In the genomic region with DNA sequence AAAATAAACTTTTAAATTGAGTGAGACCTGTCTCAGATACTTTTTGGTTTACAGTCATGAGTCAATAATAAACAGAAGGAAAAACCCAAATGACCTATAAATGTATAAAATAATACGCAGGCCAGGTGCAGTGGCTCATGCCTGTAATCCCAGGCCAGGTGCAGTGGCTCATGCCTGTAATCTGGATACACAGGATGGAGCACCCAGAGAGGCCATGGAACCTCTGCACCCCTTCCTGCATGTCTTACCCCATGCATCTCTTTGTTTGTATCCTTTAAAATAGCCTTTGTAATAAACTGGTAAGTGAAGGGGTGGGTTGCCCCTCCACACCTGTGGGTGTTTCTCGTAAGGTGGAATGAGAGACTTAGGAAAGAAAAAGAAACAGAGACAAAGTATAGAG, we compare ENCODE assay signal across 28 cellular contexts. TPM values are rescaled to one million over a fixed set of nuclear protein-coding genes. Genes with fewer than 3 reads are reported as not detected.
A peak's percentile ranks its signal among the peaks of the same experiment; 100 is the strongest.
DNase-seq lines count a peak whose midpoint lies in the region; ATAC-seq and TF ChIP-seq lines count a peak whose summit lies in the region.
"Had no signal": no experiment of that assay in that cellular context is flagged by ENCODE, and none has a peak within 500 bp of the region (broad histone marks: within the 10 kb centered on the region; RNA-seq: fewer than 3 reads in every experiment).

No MANE protein-coding gene starts in this region.

- in situ Hi-C loops in HAP-1 (cut with MboI; ENCODE audit: low sequenced_read_pairs), result no loop called here

- peak in 1 of 2 donors; percentile 54 for ATAC-seq in lower lobe of right lung
- ATAC-seq in HG02973 (IDR thresholded peaks at IDR 0.05; ENCODE audit: unreplicated experiment), result no peak
- ATAC-seq: activated naive CD4-positive, alpha-beta T cell treated with anti-CD3 and anti-CD28 coated beads, Interleukin-2, amount 50 U/mL, for 72 hours; mucosa of descending colon; natural killer cell treated with Interleukin-12 subunit alpha and Interleukin-12 subunit beta and Interleukin-15 and Interleukin-18, amount 100 ng/mL, for 72 hours had no signal

- TF ChIP-seq CTCF in 22Rv1 (IDR thresholded peaks at IDR 0.05), result no peak
- TF ChIP-seq CTCF in lower lobe of right lung (IDR thresholded peaks at IDR 0.05), result no peak
- TF ChIP-seq CTCF in foreskin fibroblast (IDR thresholded peaks at IDR 0.05; ENCODE audit: low read depth, low read length), result no peak

- H3K9me3 ChIP-seq in HAP-1, result peaks cover 11% of the 10 kb centered on the region
- H3K9me3 ChIP-seq in lower lobe of right lung, result no peaks in the 10 kb centered on the region

- H3K4me3 ChIP-seq in HAP-1 (0 out of 2 replicates have a peak overlapping the region, but pooled peaks have one; percentile 2), lower lobe of right lung (no peak overlapping the region), foreskin fibroblast (ENCODE audit: low read depth in 1 of 2, low read length in 2 of 2) (no peak overlapping the region)
- H3K4me3 ChIP-seq: dorsolateral prefrontal cortex, mucosa of descending colon had no signal

- H3K27ac ChIP-seq in 22Rv1 (peak overlapping the region; percentile 75), epithelial cell of prostate (peak overlapping the region; percentile 60), lower lobe of right lung (peak overlapping the region; percentile 49)

- intact Hi-C loops in lower lobe of right lung (cut with DNase I), result no loop called here

- H3K27me3 ChIP-seq in HAP-1 (ENCODE audit: low read depth), result no peaks in the 10 kb centered on the region
- H3K27me3 ChIP-seq in lower lobe of right lung (ENCODE audit: low read depth), result no peaks in the 10 kb centered on the region
- H3K27me3 ChIP-seq: dorsolateral prefrontal cortex had no signal

- H3K4me1 ChIP-seq in HAP-1, result peaks cover 44% of the 10 kb centered on the region
- H3K4me1 ChIP-seq in lower lobe of right lung, result peaks cover 22% of the 10 kb centered on the region

- H3K36me3 ChIP-seq in HAP-1 (replicated peaks), result no peaks in the 10 kb centered on the region
- H3K36me3 ChIP-seq in lower lobe of right lung, result no peaks in the 10 kb centered on the region

- DNase-seq in HAP-1 (ENCODE audit: low spot score in 2 of 2) (peak in 1 of 2 experiments; percentile 31), epithelial cell of prostate (ENCODE audit: low read depth, low spot score) (no peak), lower lobe of right lung (no peak), foreskin fibroblast (no peak), H4 (ENCODE audit: low spot score) (no peak), medulla oblongata (ENCODE audit: extremely low spot score) (no peak)
- DNase-seq: 8988T; activated CD4-positive, alpha-beta T cell treated with anti-CD3 and anti-CD28 coated beads, Interleukin-2, amount 10 ng/mL, durations not matched to agents 24 days and 14 days; activated effector memory CD4-positive, alpha-beta T cell treated with Interleukin-2 at 50 U/mL for 16 hours; dorsolateral prefrontal cortex; IMR-90; kidney; mucosa of descending colon; NCI-H146; NCI-H2107; NCI-H774; stimulated activated CD4-positive, alpha-beta T cell treated with anti-CD3 and anti-CD28 coated beads, Interleukin-15, amount 100 ng/mL, for 24 hours; stimulated activated CD4-positive, alpha-beta T cell treated with anti-CD3 and anti-CD28 coated beads, Interleukin-4, amount 100 ng/mL, for 4 hours had no signal

RNA-seq across cellular contexts. Expression of a gene that starts 8.9 kb away (rescaled TPM):
- 150 TPM for total RNA-seq in lower lobe of right lung
- total RNA-seq in H4 (2014; rRNA removed; shearing (Covaris generic)), result 49.3 and 72.0 TPM in 2 replicates

RNA-seq across cellular contexts. Expression of a gene that starts 21.8 kb away (rescaled TPM):
- total RNA-seq in lower lobe of right lung, result 0.68 TPM
- total RNA-seq in H4 (2014; rRNA removed; shearing (Covaris generic)), result 0.80 and 1.4 TPM in 2 replicates
- total RNA-seq: activated CD4-positive, alpha-beta T cell treated with anti-CD3 and anti-CD28 coated beads, Interleukin-2, amount 10 ng/mL, durations not matched to agents 24 days and 14 days; activated CD8-positive, alpha-beta memory T cell treated with anti-CD3 and anti-CD28 coated beads for 36 hours; activated naive CD4-positive, alpha-beta T cell treated with anti-CD3 and anti-CD28 coated beads, Interleukin-2, amount 50 U/mL, for 72 hours; chondrocyte; fibroblast of lung; IMR-90; LHCN-M2; ureter had no signal

RNA-seq across cellular contexts. Expression of a gene that starts 35.5 kb away (rescaled TPM):
- total RNA-seq in lower lobe of right lung, result 2.9 TPM
- not detected in 2 replicates for total RNA-seq in H4 (2014; rRNA removed; shearing (Covaris generic))
- total RNA-seq: activated CD4-positive, alpha-beta T cell treated with anti-CD3 and anti-CD28 coated beads, Interleukin-2, amount 10 ng/mL, durations not matched to agents 24 days and 14 days; activated naive CD4-positive, alpha-beta T cell treated with anti-CD3 and anti-CD28 coated beads, Interleukin-2, amount 50 U/mL, for 72 hours; chondrocyte; fibroblast of lung; IMR-90; LHCN-M2; osteoblast had no signal

RNA-seq across cellular contexts. Expression of a gene that starts 36.7 kb away (rescaled TPM):
- 2.2 TPM for total RNA-seq in lower lobe of right lung
- total RNA-seq in H4 (2014; rRNA removed; shearing (Covaris generic)), result not detected in 2 replicates
- total RNA-seq: activated CD4-positive, alpha-beta T cell treated with anti-CD3 and anti-CD28 coated beads, Interleukin-2, amount 10 ng/mL, durations not matched to agents 24 days and 14 days; activated naive CD4-positive, alpha-beta T cell treated with anti-CD3 and anti-CD28 coated beads, Interleukin-2, amount 50 U/mL, for 72 hours; IMR-90; LHCN-M2; osteoblast had no signal
